ENCODE assay signal across 8 cellular contexts in the genomic region with DNA sequence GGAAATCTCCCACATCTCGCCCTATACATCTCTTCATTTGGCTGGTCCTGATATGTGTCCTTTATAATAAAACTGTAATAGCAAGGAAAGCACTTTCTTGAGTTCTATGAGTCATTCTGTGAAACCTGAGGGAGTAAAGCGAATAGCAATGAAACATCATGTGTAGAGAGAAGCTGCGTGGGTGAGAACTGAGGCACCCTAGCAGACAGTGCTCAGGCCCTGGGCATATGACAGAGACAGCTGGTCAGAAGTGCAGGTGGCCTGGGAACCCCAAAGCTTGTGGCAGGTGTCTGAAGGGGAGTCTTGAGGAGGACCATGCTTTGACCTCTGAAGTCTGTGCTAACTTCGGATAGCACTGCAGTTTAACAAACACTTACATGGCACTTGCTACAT. TPM values are rescaled to one million over a fixed set of nuclear protein-coding genes. Genes with fewer than 3 reads are reported as not detected.
DNase-seq lines count a peak whose midpoint lies in the region; ATAC-seq and TF ChIP-seq lines count a peak whose summit lies in the region.

No MANE protein-coding gene starts in this region.

- TF ChIP-seq EP300 in upper lobe of left lung (IDR thresholded peaks at IDR 0.05), result no peak

- H3K9me3 ChIP-seq in upper lobe of left lung, result no peaks in the 10 kb centered on the region

- no peak for TF ChIP-seq POLR2A in upper lobe of left lung (IDR thresholded peaks at IDR 0.05)

- peaks cover 4 to 12% (median 8%) of the 10 kb centered on the region in 4 donors for H3K4me1 ChIP-seq in upper lobe of left lung

- peaks cover 0 to 4% (median 0%) of the 10 kb centered on the region in 4 donors for H3K27me3 ChIP-seq in upper lobe of left lung

- 88 to 93% methylated on average over 4 of the region's 4 CpGs for WGBS in upper lobe of left lung, 2 donors

- H3K4me3 ChIP-seq in upper lobe of left lung, result no peak overlapping the region

- DNase-seq in activated CD4-positive, alpha-beta T cell treated with anti-CD3 and anti-CD28 coated beads, Interleukin-2, amount 50 U/mL, for 24 hours (ENCODE audit: low read depth in 1 of 2, low spot score in 1 of 2), result peak; percentile 8 to 41
- DNase-seq in putamen (ENCODE audit: low spot score) (peak; percentile 61), NCI-H2029 treated with DMSO at 0.1 percent for 48 hours (lab: John Stamatoyannopoulos, UW) (no peak), SHP77 treated with DMSO at 0.1 percent for 48 hours (lab: John Stamatoyannopoulos, UW) (no peak), SHP77 (lab: John Stamatoyannopoulos, UW) (no peak), upper lobe of left lung (no peak)

- H3K36me3 ChIP-seq in upper lobe of left lung, result peaks cover 0 to 5% (median 0%) of the 10 kb centered on the region in 4 donors

- TF ChIP-seq CTCF in upper lobe of left lung (IDR thresholded peaks at IDR 0.05), result no peak

- H3K27ac ChIP-seq in upper lobe of left lung, result no peak overlapping the region

- ATAC-seq in GM18870 (IDR thresholded peaks at IDR 0.05; ENCODE audit: unreplicated experiment) (peak; percentile 62), HG02840 (IDR thresholded peaks at IDR 0.05; ENCODE audit: low FRiP score, unreplicated experiment) (peak; percentile 38), upper lobe of left lung (ENCODE audit: low FRiP score in 2 of 2) (no peak)

RNA-seq across cellular contexts. Expression of a gene that starts 1.3 kb away (rescaled TPM):
- 10 to 100 TPM; 10.0 to 15.0 (median 11.9) TPM for total RNA-seq in upper lobe of left lung

RNA-seq across cellular contexts. Expression of a gene that starts 36.8 kb away (rescaled TPM):
- total RNA-seq in upper lobe of left lung, result 10 to 100 TPM in 4 of 6 donors, 1 to 10 TPM in 2; 7.7 to 59.9 (median 15.3) TPM

Comparison
In these comparisons a context has a peak if more than half of its experiments do, and no peak if none do; other contexts are left out.
1. ATAC-seq: peak in GM18870 (single experiment) and HG02840 (single experiment); none in upper lobe of left lung (0 of 2).
2. DNase-seq: peak in activated CD4-positive, alpha-beta T cell treated with anti-CD3 and anti-CD28 coated beads, Interleukin-2, amount 50 U/mL, for 24 hours (2 of 2) and putamen (single experiment); none in NCI-H2029 treated with DMSO at 0.1 percent for 48 hours (single experiment), SHP77 treated with DMSO at 0.1 percent for 48 hours (single experiment), SHP77 (0 of 2) and upper lobe of left lung (0 of 2).